ENCODE assay signal across 8 cellular contexts in the genomic region with DNA sequence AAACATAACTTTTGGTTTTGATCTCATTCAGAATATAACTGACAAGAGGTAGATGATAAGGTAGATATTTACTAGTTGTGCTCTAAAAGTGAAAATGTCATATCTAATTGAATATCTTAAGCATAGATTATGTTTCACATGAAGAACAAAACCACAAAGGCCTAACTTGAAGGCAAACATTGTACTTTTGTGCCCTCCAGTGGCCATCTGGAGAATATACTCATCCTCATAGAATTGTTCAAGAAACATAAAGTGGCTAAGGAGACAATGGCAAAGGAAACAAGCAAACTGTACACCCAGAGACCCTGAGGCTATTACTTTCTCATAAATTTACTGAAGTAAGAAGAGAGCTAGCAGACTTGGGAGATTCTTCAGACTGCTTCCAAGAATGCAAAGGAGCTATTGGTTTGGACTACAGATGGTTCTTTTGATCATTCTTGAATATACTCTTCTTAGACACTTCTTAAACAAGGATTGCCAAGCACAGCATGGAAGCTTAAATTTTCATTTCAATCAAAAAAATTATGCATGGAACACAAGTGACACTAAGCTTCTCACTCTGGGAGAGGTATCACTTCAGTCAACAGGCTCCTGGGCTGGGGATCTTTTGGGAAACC.
DNase-seq lines count a peak whose midpoint lies in the region; ATAC-seq and TF ChIP-seq lines count a peak whose summit lies in the region.

No MANE protein-coding gene starts in this region.

- TF ChIP-seq CTCF in gastroesophageal sphincter (IDR thresholded peaks at IDR 0.05) (peak; percentile 64 to 89 (median 77)), psoas muscle (IDR thresholded peaks at IDR 0.05) (peak; percentile 87)

- H3K4me3 ChIP-seq in gastroesophageal sphincter (no peak overlapping the region), psoas muscle (no peak overlapping the region)

- H3K27me3 ChIP-seq in gastroesophageal sphincter (no peaks in the 10 kb centered on the region), psoas muscle (ENCODE audit: insufficient read depth in 3 of 3, low read length in 2 of 3) (no peaks in the 10 kb centered on the region)

- TF ChIP-seq POLR2A in gastroesophageal sphincter (IDR thresholded peaks at IDR 0.05): no peak

- no peak for TF ChIP-seq EP300 in gastroesophageal sphincter (IDR thresholded peaks at IDR 0.05)

- H3K27ac ChIP-seq in gastroesophageal sphincter (no peak overlapping the region), psoas muscle (peak overlapping the region; percentile 79)

- intact Hi-C loops in psoas muscle (cut with DNase I): loop anchor here (5.0 to 10.0 kb wide), 8 partner anchors 141 to 1224 kb away; partner anchors contain the start of gene CSTF2T (in 1 of the 2)

- H3K9me3 ChIP-seq in gastroesophageal sphincter (no peaks in the 10 kb centered on the region), psoas muscle (no peaks in the 10 kb centered on the region)

- H3K36me3 ChIP-seq in gastroesophageal sphincter: no peaks in the 10 kb centered on the region
- H3K36me3 ChIP-seq in psoas muscle (ENCODE audit: insufficient read depth in 1 of 2, low read depth in 1 of 2): no peaks in the 10 kb centered on the region

- H3K4me1 ChIP-seq in gastroesophageal sphincter (no peaks in the 10 kb centered on the region), psoas muscle (peaks cover 45% of the 10 kb centered on the region)

- ATAC-seq in GM19043 (IDR thresholded peaks at IDR 0.05; ENCODE audit: low read depth, unreplicated experiment): peak; percentile 63
- peak; percentile 69 for ATAC-seq in HG03103 (IDR thresholded peaks at IDR 0.05; ENCODE audit: low read depth, unreplicated experiment)
- peak; percentile 22 for ATAC-seq in gastroesophageal sphincter
- peak; percentile 66 to 85 (median 68) for ATAC-seq in psoas muscle

- DNase-seq in DMS114 treated with DMSO at 0.1 percent for 48 hours (lab: John Stamatoyannopoulos, UW; ENCODE audit: unreplicated experiment) (peak; percentile 76), NCI-H345 treated with DMSO at 0.1 percent for 48 hours (lab: John Stamatoyannopoulos, UW; ENCODE audit: unreplicated experiment) (peak; percentile 38), activated T-cell treated with anti-CD3 and anti-CD28 coated beads for 48 hours (ENCODE audit: low read depth) (peak; percentile 2), psoas muscle (no peak), NCI-H187 (lab: John Stamatoyannopoulos, UW) (no peak)

Comparison
In these comparisons a context has a peak if more than half of its experiments do, and no peak if none do; other contexts are left out.
1. DNase-seq: peak in DMS114 treated with DMSO at 0.1 percent for 48 hours (single experiment), NCI-H345 treated with DMSO at 0.1 percent for 48 hours (single experiment) and activated T-cell treated with anti-CD3 and anti-CD28 coated beads for 48 hours (single experiment); none in psoas muscle (0 of 2) and NCI-H187 (0 of 2).
2. Peak in every context shown above with its lines, with median percentiles within 50 percentile points of each other: ATAC-seq.